1 cellular context compared by ENCODE assay signal in the genomic region with DNA sequence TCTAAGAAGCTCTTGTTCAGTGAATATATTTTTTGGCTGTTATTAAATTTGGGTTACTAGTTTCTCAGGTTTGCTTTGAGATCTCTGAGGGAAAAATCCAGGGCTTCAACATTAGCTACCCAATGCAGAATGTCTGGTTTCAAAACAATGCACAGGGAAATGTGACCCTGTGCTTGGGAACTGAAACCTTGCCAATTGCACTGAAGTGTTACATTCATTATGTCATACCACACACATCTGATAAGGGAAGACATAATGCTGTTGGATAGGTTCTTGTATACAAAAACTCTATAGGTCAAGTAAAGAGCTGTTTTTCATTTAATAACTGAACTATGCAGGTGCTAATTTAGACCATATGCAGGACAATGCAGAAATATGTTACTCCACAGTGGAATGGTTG.
TF ChIP-seq lines count a peak whose summit lies in the region.

No MANE protein-coding gene starts in this region.

TF ChIP-seq in GM12878, 131 proteins besides CTCF, POLR2A, EP300 and RAD21 (continued from another document):
- TF ChIP-seq, protein P1, sequence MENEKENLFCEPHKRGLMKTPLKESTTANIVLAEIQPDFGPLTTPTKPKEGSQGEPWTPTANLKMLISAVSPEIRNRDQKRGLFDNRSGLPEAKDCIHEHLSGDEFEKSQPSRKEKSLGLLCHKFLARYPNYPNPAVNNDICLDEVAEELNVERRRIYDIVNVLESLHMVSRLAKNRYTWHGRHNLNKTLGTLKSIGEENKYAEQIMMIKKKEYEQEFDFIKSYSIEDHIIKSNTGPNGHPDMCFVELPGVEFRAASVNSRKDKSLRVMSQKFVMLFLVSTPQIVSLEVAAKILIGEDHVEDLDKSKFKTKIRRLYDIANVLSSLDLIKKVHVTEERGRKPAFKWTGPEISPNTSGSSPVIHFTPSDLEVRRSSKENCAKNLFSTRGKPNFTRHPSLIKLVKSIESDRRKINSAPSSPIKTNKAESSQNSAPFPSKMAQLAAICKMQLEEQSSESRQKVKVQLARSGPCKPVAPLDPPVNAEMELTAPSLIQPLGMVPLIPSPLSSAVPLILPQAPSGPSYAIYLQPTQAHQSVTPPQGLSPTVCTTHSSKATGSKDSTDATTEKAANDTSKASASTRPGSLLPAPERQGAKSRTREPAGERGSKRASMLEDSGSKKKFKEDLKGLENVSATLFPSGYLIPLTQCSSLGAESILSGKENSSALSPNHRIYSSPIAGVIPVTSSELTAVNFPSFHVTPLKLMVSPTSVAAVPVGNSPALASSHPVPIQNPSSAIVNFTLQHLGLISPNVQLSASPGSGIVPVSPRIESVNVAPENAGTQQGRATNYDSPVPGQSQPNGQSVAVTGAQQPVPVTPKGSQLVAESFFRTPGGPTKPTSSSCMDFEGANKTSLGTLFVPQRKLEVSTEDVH (IDR thresholded peaks at IDR 0.05; ENCODE audit: low read depth, partially characterized antibody) = no peak
TF ChIP-seq in GM12878: peak in this region for 2.
